Comparison of ENCODE assay signal across 23 cellular contexts in the genomic region with DNA sequence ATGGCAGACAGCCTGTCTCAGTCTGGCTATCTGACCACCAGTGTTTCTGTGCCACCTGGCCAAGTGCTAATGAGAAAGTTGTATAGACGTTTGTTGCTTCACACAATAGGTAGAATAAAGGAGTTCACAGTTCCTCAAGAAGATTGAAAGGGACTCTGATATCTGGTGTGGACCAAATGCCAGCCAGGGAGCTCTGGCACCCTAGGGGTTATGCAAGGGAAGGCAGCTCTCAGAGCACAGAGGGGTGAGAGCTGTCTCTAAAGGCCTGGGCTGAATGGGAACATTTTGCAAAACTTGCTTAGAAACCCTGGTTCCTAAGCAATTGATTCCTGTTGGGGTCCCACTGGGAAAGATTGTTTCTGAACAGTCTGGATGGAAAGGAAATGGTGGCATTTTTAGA.
A peak's percentile ranks its signal among the peaks of the same experiment; 100 is the strongest.
DNase-seq lines count a peak whose midpoint lies in the region; ATAC-seq and TF ChIP-seq lines count a peak whose summit lies in the region.
"Had no signal": no experiment of that assay in that cellular context is flagged by ENCODE, and none has a peak within 500 bp of the region (broad histone marks: within the 10 kb centered on the region; RNA-seq: fewer than 3 reads in every experiment).

No MANE protein-coding gene starts in this region.

- ATAC-seq in WTC11 (peak; percentile 59), HG03025 (IDR thresholded peaks at IDR 0.05; ENCODE audit: low FRiP score, unreplicated experiment) (no peak)
- peak; percentile 24 for ATAC-seq in stimulated activated memory B cell treated with anti-CD40 and anti-IgM and Interleukin-4, amounts not matched to agents 10 μg/mL and 1 μg/mL and 100 μg/mL, for 72 hours

- H3K4me3 Mint-ChIP-seq in WTC11, result no peak overlapping the region
- no peak overlapping the region for H3K4me3 Mint-ChIP-seq in stimulated activated memory B cell treated with anti-CD40 and anti-IgM and Interleukin-4, amounts not matched to agents 10 μg/mL and 1 μg/mL and 100 μg/mL, for 72 hours
- H3K4me3 Mint-ChIP-seq: CD4-positive, alpha-beta T cell had no signal

- CTCF ChIA-PET in WTC11 (lab: Charles Lee), result no interaction called here

- no peak overlapping the region for H3K27ac Mint-ChIP-seq in WTC11
- H3K27ac Mint-ChIP-seq in stimulated activated memory B cell treated with anti-CD40 and anti-IgM and Interleukin-4, amounts not matched to agents 10 μg/mL and 1 μg/mL and 100 μg/mL, for 72 hours, result no peak overlapping the region
- H3K27ac Mint-ChIP-seq: CD4-positive, alpha-beta T cell had no signal

- H3K9me3 Mint-ChIP-seq in WTC11, result no peaks in the 10 kb centered on the region; the same call in 1 of the 2 replicates
- no peaks in the 10 kb centered on the region for H3K9me3 Mint-ChIP-seq in stimulated activated memory B cell treated with anti-CD40 and anti-IgM and Interleukin-4, amounts not matched to agents 10 μg/mL and 1 μg/mL and 100 μg/mL, for 72 hours
- H3K9me3 Mint-ChIP-seq: CD4-positive, alpha-beta T cell had no signal

- no peaks in the 10 kb centered on the region for H3K36me3 Mint-ChIP-seq in WTC11
- no peaks in the 10 kb centered on the region for H3K36me3 Mint-ChIP-seq in stimulated activated memory B cell treated with anti-CD40 and anti-IgM and Interleukin-4, amounts not matched to agents 10 μg/mL and 1 μg/mL and 100 μg/mL, for 72 hours

- TF ChIP-seq CTCF in GM12872 (IDR thresholded peaks at IDR 0.05; ENCODE audit: insufficient read depth, low read depth, low read length), result peak; percentile 12; the same call in 1 of the 3 replicates
- TF ChIP-seq CTCF in WTC11 (IDR thresholded peaks at IDR 0.05), result no peak

- peaks cover 28% of the 10 kb centered on the region for H3K4me1 Mint-ChIP-seq in WTC11
- H3K4me1 Mint-ChIP-seq in stimulated activated memory B cell treated with anti-CD40 and anti-IgM and Interleukin-4, amounts not matched to agents 10 μg/mL and 1 μg/mL and 100 μg/mL, for 72 hours, result no peaks in the 10 kb centered on the region

- POLR2A ChIA-PET in WTC11 (lab: Charles Lee), result no interaction called here

- no peak for DNase-seq in WTC11 (ENCODE audit: low spot score)
- DNase-seq in iPS-NIHi7 (ENCODE audit: extremely low spot score), result peak; percentile 22
- DNase-seq in anterior cingulate cortex (lab: John Stamatoyannopoulos, UW), result no peak
- DNase-seq in COLO829 (ENCODE audit: low spot score), result no peak
- DNase-seq: CD4-positive, alpha-beta T cell; COR-L47; DMS79; EL; GDM1; IMR-90; KG1; MG63; NCI-H1105 treated with DMSO at 0.1 percent for 48 hours; NCI-H146; NCI-H1930; NCI-H2107; NCI-H524; NCI-H774; SIG-M5; SK-N-SH had no signal

- no peaks in the 10 kb centered on the region for H3K27me3 Mint-ChIP-seq in WTC11 (ENCODE audit: low read depth)
- no peaks in the 10 kb centered on the region for H3K27me3 Mint-ChIP-seq in stimulated activated memory B cell treated with anti-CD40 and anti-IgM and Interleukin-4, amounts not matched to agents 10 μg/mL and 1 μg/mL and 100 μg/mL, for 72 hours

TF ChIP-seq in WTC11, 78 proteins besides CTCF, POLR2A, EP300 and RAD21 (continues in another document):
- TF ChIP-seq RELA (CRISPR knock-in tag; IDR thresholded peaks at IDR 0.05; ENCODE audit: borderline replicate concordance), result no peak
- TF ChIP-seq, protein P1, sequence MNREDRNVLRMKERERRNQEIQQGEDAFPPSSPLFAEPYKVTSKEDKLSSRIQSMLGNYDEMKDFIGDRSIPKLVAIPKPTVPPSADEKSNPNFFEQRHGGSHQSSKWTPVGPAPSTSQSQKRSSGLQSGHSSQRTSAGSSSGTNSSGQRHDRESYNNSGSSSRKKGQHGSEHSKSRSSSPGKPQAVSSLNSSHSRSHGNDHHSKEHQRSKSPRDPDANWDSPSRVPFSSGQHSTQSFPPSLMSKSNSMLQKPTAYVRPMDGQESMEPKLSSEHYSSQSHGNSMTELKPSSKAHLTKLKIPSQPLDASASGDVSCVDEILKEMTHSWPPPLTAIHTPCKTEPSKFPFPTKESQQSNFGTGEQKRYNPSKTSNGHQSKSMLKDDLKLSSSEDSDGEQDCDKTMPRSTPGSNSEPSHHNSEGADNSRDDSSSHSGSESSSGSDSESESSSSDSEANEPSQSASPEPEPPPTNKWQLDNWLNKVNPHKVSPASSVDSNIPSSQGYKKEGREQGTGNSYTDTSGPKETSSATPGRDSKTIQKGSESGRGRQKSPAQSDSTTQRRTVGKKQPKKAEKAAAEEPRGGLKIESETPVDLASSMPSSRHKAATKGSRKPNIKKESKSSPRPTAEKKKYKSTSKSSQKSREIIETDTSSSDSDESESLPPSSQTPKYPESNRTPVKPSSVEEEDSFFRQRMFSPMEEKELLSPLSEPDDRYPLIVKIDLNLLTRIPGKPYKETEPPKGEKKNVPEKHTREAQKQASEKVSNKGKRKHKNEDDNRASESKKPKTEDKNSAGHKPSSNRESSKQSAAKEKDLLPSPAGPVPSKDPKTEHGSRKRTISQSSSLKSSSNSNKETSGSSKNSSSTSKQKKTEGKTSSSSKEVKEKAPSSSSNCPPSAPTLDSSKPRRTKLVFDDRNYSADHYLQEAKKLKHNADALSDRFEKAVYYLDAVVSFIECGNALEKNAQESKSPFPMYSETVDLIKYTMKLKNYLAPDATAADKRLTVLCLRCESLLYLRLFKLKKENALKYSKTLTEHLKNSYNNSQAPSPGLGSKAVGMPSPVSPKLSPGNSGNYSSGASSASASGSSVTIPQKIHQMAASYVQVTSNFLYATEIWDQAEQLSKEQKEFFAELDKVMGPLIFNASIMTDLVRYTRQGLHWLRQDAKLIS (CRISPR knock-in tag; IDR thresholded peaks at IDR 0.05; ENCODE audit: borderline replicate concordance), result no peak
- TF ChIP-seq, protein P2, sequence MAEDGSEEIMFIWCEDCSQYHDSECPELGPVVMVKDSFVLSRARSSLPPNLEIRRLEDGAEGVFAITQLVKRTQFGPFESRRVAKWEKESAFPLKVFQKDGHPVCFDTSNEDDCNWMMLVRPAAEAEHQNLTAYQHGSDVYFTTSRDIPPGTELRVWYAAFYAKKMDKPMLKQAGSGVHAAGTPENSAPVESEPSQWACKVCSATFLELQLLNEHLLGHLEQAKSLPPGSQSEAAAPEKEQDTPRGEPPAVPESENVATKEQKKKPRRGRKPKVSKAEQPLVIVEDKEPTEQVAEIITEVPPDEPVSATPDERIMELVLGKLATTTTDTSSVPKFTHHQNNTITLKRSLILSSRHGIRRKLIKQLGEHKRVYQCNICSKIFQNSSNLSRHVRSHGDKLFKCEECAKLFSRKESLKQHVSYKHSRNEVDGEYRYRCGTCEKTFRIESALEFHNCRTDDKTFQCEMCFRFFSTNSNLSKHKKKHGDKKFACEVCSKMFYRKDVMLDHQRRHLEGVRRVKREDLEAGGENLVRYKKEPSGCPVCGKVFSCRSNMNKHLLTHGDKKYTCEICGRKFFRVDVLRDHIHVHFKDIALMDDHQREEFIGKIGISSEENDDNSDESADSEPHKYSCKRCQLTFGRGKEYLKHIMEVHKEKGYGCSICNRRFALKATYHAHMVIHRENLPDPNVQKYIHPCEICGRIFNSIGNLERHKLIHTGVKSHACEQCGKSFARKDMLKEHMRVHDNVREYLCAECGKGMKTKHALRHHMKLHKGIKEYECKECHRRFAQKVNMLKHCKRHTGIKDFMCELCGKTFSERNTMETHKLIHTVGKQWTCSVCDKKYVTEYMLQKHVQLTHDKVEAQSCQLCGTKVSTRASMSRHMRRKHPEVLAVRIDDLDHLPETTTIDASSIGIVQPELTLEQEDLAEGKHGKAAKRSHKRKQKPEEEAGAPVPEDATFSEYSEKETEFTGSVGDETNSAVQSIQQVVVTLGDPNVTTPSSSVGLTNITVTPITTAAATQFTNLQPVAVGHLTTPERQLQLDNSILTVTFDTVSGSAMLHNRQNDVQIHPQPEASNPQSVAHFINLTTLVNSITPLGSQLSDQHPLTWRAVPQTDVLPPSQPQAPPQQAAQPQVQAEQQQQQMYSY (CRISPR knock-in tag; IDR thresholded peaks at IDR 0.05), result no peak
- TF ChIP-seq, protein P3, sequence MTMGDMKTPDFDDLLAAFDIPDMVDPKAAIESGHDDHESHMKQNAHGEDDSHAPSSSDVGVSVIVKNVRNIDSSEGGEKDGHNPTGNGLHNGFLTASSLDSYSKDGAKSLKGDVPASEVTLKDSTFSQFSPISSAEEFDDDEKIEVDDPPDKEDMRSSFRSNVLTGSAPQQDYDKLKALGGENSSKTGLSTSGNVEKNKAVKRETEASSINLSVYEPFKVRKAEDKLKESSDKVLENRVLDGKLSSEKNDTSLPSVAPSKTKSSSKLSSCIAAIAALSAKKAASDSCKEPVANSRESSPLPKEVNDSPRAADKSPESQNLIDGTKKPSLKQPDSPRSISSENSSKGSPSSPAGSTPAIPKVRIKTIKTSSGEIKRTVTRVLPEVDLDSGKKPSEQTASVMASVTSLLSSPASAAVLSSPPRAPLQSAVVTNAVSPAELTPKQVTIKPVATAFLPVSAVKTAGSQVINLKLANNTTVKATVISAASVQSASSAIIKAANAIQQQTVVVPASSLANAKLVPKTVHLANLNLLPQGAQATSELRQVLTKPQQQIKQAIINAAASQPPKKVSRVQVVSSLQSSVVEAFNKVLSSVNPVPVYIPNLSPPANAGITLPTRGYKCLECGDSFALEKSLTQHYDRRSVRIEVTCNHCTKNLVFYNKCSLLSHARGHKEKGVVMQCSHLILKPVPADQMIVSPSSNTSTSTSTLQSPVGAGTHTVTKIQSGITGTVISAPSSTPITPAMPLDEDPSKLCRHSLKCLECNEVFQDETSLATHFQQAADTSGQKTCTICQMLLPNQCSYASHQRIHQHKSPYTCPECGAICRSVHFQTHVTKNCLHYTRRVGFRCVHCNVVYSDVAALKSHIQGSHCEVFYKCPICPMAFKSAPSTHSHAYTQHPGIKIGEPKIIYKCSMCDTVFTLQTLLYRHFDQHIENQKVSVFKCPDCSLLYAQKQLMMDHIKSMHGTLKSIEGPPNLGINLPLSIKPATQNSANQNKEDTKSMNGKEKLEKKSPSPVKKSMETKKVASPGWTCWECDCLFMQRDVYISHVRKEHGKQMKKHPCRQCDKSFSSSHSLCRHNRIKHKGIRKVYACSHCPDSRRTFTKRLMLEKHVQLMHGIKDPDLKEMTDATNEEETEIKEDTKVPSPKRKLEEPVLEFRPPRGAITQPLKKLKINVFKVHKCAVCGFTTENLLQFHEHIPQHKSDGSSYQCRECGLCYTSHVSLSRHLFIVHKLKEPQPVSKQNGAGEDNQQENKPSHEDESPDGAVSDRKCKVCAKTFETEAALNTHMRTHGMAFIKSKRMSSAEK (CRISPR knock-in tag; IDR thresholded peaks at IDR 0.05; ENCODE audit: borderline replicate concordance), result no peak
- no peak for TF ChIP-seq HMGA2 (CRISPR knock-in tag; IDR thresholded peaks at IDR 0.05)
- no peak for TF ChIP-seq FOXP1 (CRISPR knock-in tag; IDR thresholded peaks at IDR 0.05; ENCODE audit: borderline replicate concordance)
